26 cellular contexts compared by ENCODE assay signal in genomic region chr3:107817076-107817475, GRCh38.
"Had no signal": no experiment of that assay in that cellular context is flagged by ENCODE, and none has a peak within 500 bp of the region (broad histone marks: within the 10 kb centered on the region; RNA-seq: fewer than 3 reads in every experiment).

No MANE protein-coding gene starts in this region.

- ATAC-seq: activated T-helper 17 cell treated with anti-CD3 and anti-CD28 coated beads, Interleukin-2, amount 50 U/mL, for 72 hours had no signal

- H3K4me3 Mint-ChIP-seq: activated CD4-positive, alpha-beta memory T cell treated with anti-CD3 and anti-CD28 coated beads, Interleukin-2, amount 10 ng/mL, durations not matched to agents 7 days and 5 days; activated naive CD4-positive, alpha-beta T cell treated with anti-CD3 and anti-CD28 coated beads for 36 hours; activated naive CD8-positive, alpha-beta T cell; activated T-helper 17 cell treated with anti-CD3 and anti-CD28 coated beads, Interleukin-2, amount 50 U/mL, for 72 hours had no signal

- H3K27me3 ChIP-seq: brain microvascular endothelial cell, cardiac muscle cell, Peyer's patch had no signal

- H3K27ac Mint-ChIP-seq: activated CD4-positive, alpha-beta memory T cell treated with anti-CD3 and anti-CD28 coated beads, Interleukin-2, amount 10 ng/mL, durations not matched to agents 7 days and 5 days; activated naive CD4-positive, alpha-beta T cell treated with anti-CD3 and anti-CD28 coated beads for 36 hours; activated naive CD8-positive, alpha-beta T cell; activated T-helper 17 cell treated with anti-CD3 and anti-CD28 coated beads, Interleukin-2, amount 50 U/mL, for 72 hours had no signal

- H3K36me3 Mint-ChIP-seq: activated naive CD8-positive, alpha-beta T cell had no signal

- H3K4me1 Mint-ChIP-seq: activated CD4-positive, alpha-beta memory T cell treated with anti-CD3 and anti-CD28 coated beads, Interleukin-2, amount 10 ng/mL, durations not matched to agents 7 days and 5 days; activated T-helper 17 cell treated with anti-CD3 and anti-CD28 coated beads, Interleukin-2, amount 50 U/mL, for 72 hours had no signal

- H3K9me3 Mint-ChIP-seq: activated CD4-positive, alpha-beta memory T cell treated with anti-CD3 and anti-CD28 coated beads, Interleukin-2, amount 10 ng/mL, durations not matched to agents 7 days and 5 days; activated naive CD4-positive, alpha-beta T cell treated with anti-CD3 and anti-CD28 coated beads for 36 hours; activated T-helper 17 cell treated with anti-CD3 and anti-CD28 coated beads, Interleukin-2, amount 50 U/mL, for 72 hours had no signal

- H3K9me3 ChIP-seq: Peyer's patch had no signal

- H3K4me3 ChIP-seq: cardiac muscle cell, Peyer's patch had no signal

- H3K36me3 ChIP-seq: brain microvascular endothelial cell, cardiac muscle cell, Peyer's patch had no signal

- H3K27ac ChIP-seq: brain microvascular endothelial cell, cardiac muscle cell, Peyer's patch, VCaP had no signal

- H3K4me1 ChIP-seq: Peyer's patch had no signal

- DNase-seq: activated CD4-positive, alpha-beta memory T cell treated with anti-CD3 and anti-CD28 coated beads, Interleukin-2, amount 10 ng/mL, durations not matched to agents 7 days and 5 days; activated CD4-positive, alpha-beta T cell treated with anti-CD3 and anti-CD28 coated beads, Interleukin-2, amount 50 U/mL, for 1 hour; activated CD4-positive, CD25-positive, alpha-beta regulatory T cell; activated gamma-delta T cell; activated naive CD4-positive, alpha-beta T cell treated with anti-CD3 and anti-CD28 coated beads for 36 hours; activated T-cell treated with anti-CD3 and anti-CD28 coated beads for 4 hours; activated T-cell treated with anti-CD3 and anti-CD28 coated beads, Interleukin-2, amount 50 U/mL, for 48 hours; brain microvascular endothelial cell; KG1; NCI-H1092; NCI-H1417 treated with DMSO at 0.1 percent for 48 hours; NCI-H1694; NCI-H2029; NCI-H2107; NCI-H345; NCI-H510A; NCI-H526 treated with DMSO at 0.1 percent for 48 hours; NCI-H82; NK-92 treated with Interleukin-12 subunit alpha and Interleukin-12 subunit beta, amount 100 ng/mL, for 24 hours; Peyer's patch; SHP77; T-helper 1 cell had no signal
